Comparison of ENCODE assay signal across 1 cellular context in the genomic region with DNA sequence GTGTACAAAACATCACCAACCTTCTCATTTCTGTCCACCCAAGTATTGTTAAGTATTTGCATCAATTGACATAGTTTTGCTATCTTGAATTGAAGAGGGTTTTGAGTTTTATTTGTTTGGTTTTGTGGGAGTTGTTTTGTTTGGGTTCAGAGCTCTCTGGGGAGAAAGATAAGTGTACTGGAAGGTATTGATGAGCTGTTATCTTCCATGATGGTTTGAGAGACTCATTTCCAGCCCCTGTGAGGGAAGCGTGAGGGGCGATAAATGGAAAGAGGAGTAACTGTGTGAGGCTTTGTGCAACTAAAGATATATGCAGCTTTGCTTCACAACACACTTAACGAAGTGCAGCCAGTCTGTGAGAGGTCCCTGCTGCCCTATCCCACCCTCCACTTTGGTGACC.
TF ChIP-seq lines count a peak whose summit lies in the region.

No MANE protein-coding gene starts in this region.

TF ChIP-seq in K562, 482 proteins besides CTCF, POLR2A, EP300 and RAD21 (continues in another document):
- peak; percentile 88 for TF ChIP-seq TCF3 (CRISPR knock-in tag; IDR thresholded peaks at IDR 0.05)
- no peak for TF ChIP-seq PHF21A (IDR thresholded peaks at IDR 0.05; ENCODE audit: borderline replicate concordance, low read depth)
- peak; percentile 48; the same call in 1 of the 2 replicates for TF ChIP-seq PHB2 (IDR thresholded peaks at IDR 0.05; ENCODE audit: low read depth)
- no peak for TF ChIP-seq DACH1 (IDR thresholded peaks at IDR 0.05; ENCODE audit: partially characterized antibody)
- no peak for TF ChIP-seq ZBTB33 (CRISPR knock-in tag; IDR thresholded peaks at IDR 0.05)
- TF ChIP-seq, protein P1, sequence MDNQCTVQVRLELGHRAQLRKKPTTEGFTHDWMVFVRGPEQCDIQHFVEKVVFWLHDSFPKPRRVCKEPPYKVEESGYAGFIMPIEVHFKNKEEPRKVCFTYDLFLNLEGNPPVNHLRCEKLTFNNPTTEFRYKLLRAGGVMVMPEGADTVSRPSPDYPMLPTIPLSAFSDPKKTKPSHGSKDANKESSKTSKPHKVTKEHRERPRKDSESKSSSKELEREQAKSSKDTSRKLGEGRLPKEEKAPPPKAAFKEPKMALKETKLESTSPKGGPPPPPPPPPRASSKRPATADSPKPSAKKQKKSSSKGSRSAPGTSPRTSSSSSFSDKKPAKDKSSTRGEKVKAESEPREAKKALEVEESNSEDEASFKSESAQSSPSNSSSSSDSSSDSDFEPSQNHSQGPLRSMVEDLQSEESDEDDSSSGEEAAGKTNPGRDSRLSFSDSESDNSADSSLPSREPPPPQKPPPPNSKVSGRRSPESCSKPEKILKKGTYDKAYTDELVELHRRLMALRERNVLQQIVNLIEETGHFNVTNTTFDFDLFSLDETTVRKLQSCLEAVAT (IDR thresholded peaks at IDR 0.05), result no peak
- peak; percentile 63 for TF ChIP-seq KDM1A (IDR thresholded peaks at IDR 0.05)
- TF ChIP-seq ZNF133 (CRISPR knock-in tag; IDR thresholded peaks at IDR 0.05), result no peak
- TF ChIP-seq NCOR1 (IDR thresholded peaks at IDR 0.05), result peak; percentile 86
- no peak for TF ChIP-seq ILK (tag; IDR thresholded peaks at IDR 0.05; ENCODE audit: borderline replicate concordance, low read depth)
- no peak for TF ChIP-seq MECOM (CRISPR knock-in tag; IDR thresholded peaks at IDR 0.05)
- TF ChIP-seq KLF10 (CRISPR knock-in tag; IDR thresholded peaks at IDR 0.05), result no peak
- TF ChIP-seq PCBP1 (IDR thresholded peaks at IDR 0.05; ENCODE audit: low read depth, low read length, poor library complexity, severe bottlenecking), result no peak
- no peak for TF ChIP-seq ARID3A (IDR thresholded peaks at IDR 0.05; ENCODE audit: borderline replicate concordance, low read depth, low read length)
- TF ChIP-seq ZNF263 (CRISPR knock-in tag; IDR thresholded peaks at IDR 0.05; ENCODE audit: borderline replicate concordance), result no peak
- peak; percentile 83 for TF ChIP-seq TAL1 (IDR thresholded peaks at IDR 0.05)
- no peak for TF ChIP-seq NFXL1 (CRISPR knock-in tag; IDR thresholded peaks at IDR 0.05)
- TF ChIP-seq CUX1 (CRISPR knock-in tag; IDR thresholded peaks at IDR 0.05), result no peak
- no peak for TF ChIP-seq ZNF507 (tag; conservative IDR thresholded peaks at IDR 0.05)
- no peak for TF ChIP-seq RBM34 (IDR thresholded peaks at IDR 0.05; ENCODE audit: borderline replicate concordance, insufficient read depth, low read length)
- no peak for TF ChIP-seq MYC (IDR thresholded peaks at IDR 0.05; ENCODE audit: low read depth, low read length)
- no peak for TF ChIP-seq MYC (CRISPR knock-in tag; IDR thresholded peaks at IDR 0.05; ENCODE audit: borderline replicate concordance, low read depth)
- no peak for TF ChIP-seq E2F1 (CRISPR knock-in tag; IDR thresholded peaks at IDR 0.05)
- TF ChIP-seq TCF15 (CRISPR knock-in tag; IDR thresholded peaks at IDR 0.05), result no peak
- no peak for TF ChIP-seq DNMT1 (IDR thresholded peaks at IDR 0.05)
- TF ChIP-seq ZFP30 (CRISPR knock-in tag; IDR thresholded peaks at IDR 0.05; ENCODE audit: borderline replicate concordance), result no peak
- no peak for TF ChIP-seq HEY1 (CRISPR knock-in tag; IDR thresholded peaks at IDR 0.05; ENCODE audit: borderline replicate concordance)
- TF ChIP-seq FOSL1 (tag; conservative IDR thresholded peaks at IDR 0.05), result 0 out of 2 replicates have a peak, but pooled peaks have one; percentile 17
- no peak for TF ChIP-seq STAT5A (IDR thresholded peaks at IDR 0.05; ENCODE audit: borderline replicate concordance, low read length)
- TF ChIP-seq CHD7 (IDR thresholded peaks at IDR 0.05; ENCODE audit: low read depth, low read length), result no peak
- no peak for TF ChIP-seq USF1 (CRISPR knock-in tag; IDR thresholded peaks at IDR 0.05)
- no peak for TF ChIP-seq TFAM (CRISPR knock-in tag; conservative IDR thresholded peaks at IDR 0.05)
